Comparison of ENCODE assay signal across 13 cellular contexts in genomic region chr14:23589606-23590005, GRCh38. TPM values are rescaled to one million over a fixed set of nuclear protein-coding genes. Genes with fewer than 3 reads are reported as not detected.
A peak's percentile ranks its signal among the peaks of the same experiment; 100 is the strongest.
DNase-seq lines count a peak whose midpoint lies in the region; ATAC-seq and TF ChIP-seq lines count a peak whose summit lies in the region.
"Had no signal": no experiment of that assay in that cellular context is flagged by ENCODE, and none has a peak within 500 bp of the region (broad histone marks: within the 10 kb centered on the region; RNA-seq: fewer than 3 reads in every experiment).

No MANE protein-coding gene starts in this region.

- peaks cover 17% of the 10 kb centered on the region for H3K27me3 Mint-ChIP-seq in activated CD4-positive, alpha-beta T cell treated with anti-CD3 and anti-CD28 coated beads, Interleukin-2, amount 10 ng/mL, durations not matched to agents 7 days and 5 days

- 89% methylated on average over 2 of the region's 2 CpGs for WGBS in suprapubic skin

- peaks cover 6% of the 10 kb centered on the region for H3K4me1 Mint-ChIP-seq in activated CD4-positive, alpha-beta T cell treated with anti-CD3 and anti-CD28 coated beads, Interleukin-2, amount 10 ng/mL, durations not matched to agents 7 days and 5 days

- H3K36me3 Mint-ChIP-seq in activated CD4-positive, alpha-beta T cell treated with anti-CD3 and anti-CD28 coated beads, Interleukin-2, amount 10 ng/mL, durations not matched to agents 7 days and 5 days (ENCODE audit: low read depth): no peaks in the 10 kb centered on the region
- H3K36me3 Mint-ChIP-seq: activated naive CD4-positive, alpha-beta T cell treated with anti-CD3 and anti-CD28 coated beads, Interleukin-2, amount 50 U/mL, for 24 hours; natural killer cell treated with Interleukin-12 subunit alpha and Interleukin-12 subunit beta and Interleukin-15 and Interleukin-18, amount 100 ng/mL, for 72 hours had no signal

- POLR2A ChIA-PET in activated CD4-positive, alpha-beta T cell treated with anti-CD3 and anti-CD28 coated beads, Interleukin-2, amount 10 ng/mL, durations not matched to agents 7 days and 5 days (lab: Charles Lee): no interaction called here

- CTCF ChIA-PET in activated CD4-positive, alpha-beta T cell treated with anti-CD3 and anti-CD28 coated beads, Interleukin-2, amount 10 ng/mL, durations not matched to agents 7 days and 5 days (lab: Charles Lee): interaction anchor here (0.6 to 4.3 kb wide), 15 partner anchors 10 to 827 kb away, joined by 3 to 16 read pairs (median 5); partner anchors contain the start of genes DHRS4 and JPH4

- no peaks in the 10 kb centered on the region for H3K36me3 ChIP-seq in mucosa of stomach (ENCODE audit: control insufficient read depth, insufficient read depth, low read length)
- H3K36me3 ChIP-seq in suprapubic skin: no peaks in the 10 kb centered on the region
- H3K36me3 ChIP-seq: heart left ventricle, MG63, WERI-Rb-1 had no signal

- H3K9me3 Mint-ChIP-seq in activated CD4-positive, alpha-beta T cell treated with anti-CD3 and anti-CD28 coated beads, Interleukin-2, amount 10 ng/mL, durations not matched to agents 7 days and 5 days: no peaks in the 10 kb centered on the region
- H3K9me3 Mint-ChIP-seq: activated naive CD4-positive, alpha-beta T cell treated with anti-CD3 and anti-CD28 coated beads, Interleukin-2, amount 50 U/mL, for 24 hours; central memory CD8-positive, alpha-beta T cell; natural killer cell treated with Interleukin-12 subunit alpha and Interleukin-12 subunit beta and Interleukin-15 and Interleukin-18, amount 100 ng/mL, for 72 hours had no signal

- H3K9me3 ChIP-seq in mucosa of stomach (ENCODE audit: control insufficient read depth, low read length): no peaks in the 10 kb centered on the region
- no peaks in the 10 kb centered on the region for H3K9me3 ChIP-seq in suprapubic skin
- H3K9me3 ChIP-seq: heart left ventricle, MG63 had no signal

- H3K4me3 ChIP-seq in mucosa of stomach (ENCODE audit: low read length) (peak overlapping the region; percentile 21), suprapubic skin (no peak overlapping the region)
- H3K4me3 ChIP-seq: heart left ventricle, MG63 had no signal

- TF ChIP-seq EP300 in suprapubic skin (IDR thresholded peaks at IDR 0.05): no peak

- H3K9ac ChIP-seq in mucosa of stomach (ENCODE audit: low read length): no peak overlapping the region

- H3K27ac Mint-ChIP-seq in activated CD4-positive, alpha-beta T cell treated with anti-CD3 and anti-CD28 coated beads, Interleukin-2, amount 10 ng/mL, durations not matched to agents 7 days and 5 days: no peak overlapping the region
- H3K27ac Mint-ChIP-seq: activated naive CD4-positive, alpha-beta T cell treated with anti-CD3 and anti-CD28 coated beads, Interleukin-2, amount 50 U/mL, for 24 hours; natural killer cell treated with Interleukin-12 subunit alpha and Interleukin-12 subunit beta and Interleukin-15 and Interleukin-18, amount 100 ng/mL, for 72 hours had no signal

- H3K27ac ChIP-seq in suprapubic skin: no peak overlapping the region
- H3K27ac ChIP-seq: C4-2B, epithelial cell of prostate, heart left ventricle, HL-60 had no signal

- peak; percentile 5 for ATAC-seq in HG03342 (IDR thresholded peaks at IDR 0.05; ENCODE audit: unreplicated experiment)

- TF ChIP-seq CTCF in suprapubic skin (IDR thresholded peaks at IDR 0.05): no peak

- TF ChIP-seq POLR2A in suprapubic skin (IDR thresholded peaks at IDR 0.05): no peak

- H3K4me3 Mint-ChIP-seq in activated CD4-positive, alpha-beta T cell treated with anti-CD3 and anti-CD28 coated beads, Interleukin-2, amount 10 ng/mL, durations not matched to agents 7 days and 5 days: no peak overlapping the region
- H3K4me3 Mint-ChIP-seq: activated naive CD4-positive, alpha-beta T cell treated with anti-CD3 and anti-CD28 coated beads, Interleukin-2, amount 50 U/mL, for 24 hours; central memory CD8-positive, alpha-beta T cell; natural killer cell treated with Interleukin-12 subunit alpha and Interleukin-12 subunit beta and Interleukin-15 and Interleukin-18, amount 100 ng/mL, for 72 hours had no signal

- H3K27me3 ChIP-seq in mucosa of stomach (ENCODE audit: control insufficient read depth, insufficient read depth, low read length) (no peaks in the 10 kb centered on the region), suprapubic skin (peaks cover 4% of the 10 kb centered on the region)
- H3K27me3 ChIP-seq: MG63 had no signal

- no peak for DNase-seq in activated CD4-positive, alpha-beta T cell treated with anti-CD3 and anti-CD28 coated beads, Interleukin-2, amount 10 ng/mL, durations not matched to agents 7 days and 5 days
- DNase-seq in suprapubic skin (ENCODE audit: low spot score in 2 of 2): no peak

- H3K4me1 ChIP-seq in mucosa of stomach (ENCODE audit: control insufficient read depth, insufficient read depth, low read length) (peaks cover 8% of the 10 kb centered on the region), suprapubic skin (peaks cover 6% of the 10 kb centered on the region)

RNA-seq across cellular contexts. Expression of gene JPH4, which starts 11.0 kb away (rescaled TPM):
- not detected for total RNA-seq in activated CD4-positive, alpha-beta T cell treated with anti-CD3 and anti-CD28 coated beads, Interleukin-2, amount 10 ng/mL, durations not matched to agents 7 days and 5 days
- under 1 TPM in 3 of 4 donors, not detected in 1; 0.30 to 0.60 (median 0.30) TPM for total RNA-seq in suprapubic skin

RNA-seq across cellular contexts. Expression of gene AP1G2, which starts 22.0 kb away (rescaled TPM):
- 100 to 1,000 TPM; 306 to 333 TPM for total RNA-seq in activated CD4-positive, alpha-beta T cell treated with anti-CD3 and anti-CD28 coated beads, Interleukin-2, amount 10 ng/mL, durations not matched to agents 7 days and 5 days
- total RNA-seq in suprapubic skin: 100 to 1,000 TPM; 117 to 415 (median 150) TPM

RNA-seq across cellular contexts. Expression of gene THTPA, which starts 33.5 kb away (rescaled TPM):
- total RNA-seq in activated CD4-positive, alpha-beta T cell treated with anti-CD3 and anti-CD28 coated beads, Interleukin-2, amount 10 ng/mL, durations not matched to agents 7 days and 5 days: 10 to 100 TPM in 1 of 2 experiments, 1 to 10 TPM in 1; 8.1 to 12.7 TPM
- 10 to 100 TPM in 2 of 4 donors, 1 to 10 TPM in 2; 7.0 to 16.7 (median 11.8) TPM for total RNA-seq in suprapubic skin

RNA-seq across cellular contexts. Expression of gene ZFHX2, which starts 38.0 kb away (rescaled TPM):
- 1 to 10 TPM; 1.0 to 1.1 TPM for total RNA-seq in activated CD4-positive, alpha-beta T cell treated with anti-CD3 and anti-CD28 coated beads, Interleukin-2, amount 10 ng/mL, durations not matched to agents 7 days and 5 days
- 1 to 10 TPM in 1 of 4 donors, under 1 TPM in 3; 0.16 to 1.4 (median 0.56) TPM for total RNA-seq in suprapubic skin

RNA-seq across cellular contexts. Expression of gene DHRS2, which starts 46.6 kb away (rescaled TPM):
- under 1 TPM; 0.44 to 0.50 TPM for total RNA-seq in activated CD4-positive, alpha-beta T cell treated with anti-CD3 and anti-CD28 coated beads, Interleukin-2, amount 10 ng/mL, durations not matched to agents 7 days and 5 days
- total RNA-seq in suprapubic skin: 1 to 10 TPM in 2 of 4 donors, under 1 TPM in 2; 0.21 to 2.6 (median 1.3) TPM
